12 cellular contexts compared by ENCODE assay signal in genomic region chr2:159131882-159132281, GRCh38.
A peak's percentile ranks its signal among the peaks of the same experiment; 100 is the strongest.
DNase-seq lines count a peak whose midpoint lies in the region; ATAC-seq and TF ChIP-seq lines count a peak whose summit lies in the region.
"Had no signal": no experiment of that assay in that cellular context is flagged by ENCODE, and none has a peak within 500 bp of the region (broad histone marks: within the 10 kb centered on the region; RNA-seq: fewer than 3 reads in every experiment).

No MANE protein-coding gene starts in this region.

- TF ChIP-seq CTCF in Calu3 (IDR thresholded peaks at IDR 0.05; ENCODE audit: unreplicated experiment) (no peak), SK-N-SH (IDR thresholded peaks at IDR 0.05) (no peak), fibroblast of mammary gland (conservative IDR thresholded peaks at IDR 0.05; ENCODE audit: control insufficient read depth, insufficient read depth, low read depth, low read length) (no peak), gastroesophageal sphincter (IDR thresholded peaks at IDR 0.05) (no peak)

- no peaks in the 10 kb centered on the region for H4K20me1 ChIP-seq in SK-N-SH (ENCODE audit: insufficient read depth)

- no peak overlapping the region for H2BK120ac ChIP-seq in trophoblast cell (ENCODE audit: insufficient read depth, low read length, poor library complexity)

- H3K79me1 ChIP-seq in trophoblast cell (ENCODE audit: low read length) = peaks cover 11% of the 10 kb centered on the region

- H3K79me2 ChIP-seq in SK-N-SH (ENCODE audit: insufficient read depth) (peaks cover 34% of the 10 kb centered on the region), trophoblast cell (ENCODE audit: control insufficient read depth, insufficient read depth, low read length, poor library complexity) (peaks cover 3% of the 10 kb centered on the region)

- H3K27me3 ChIP-seq in SK-N-SH (ENCODE audit: insufficient read depth) (no peaks in the 10 kb centered on the region), trophoblast cell (ENCODE audit: insufficient read depth, low read length) (no peaks in the 10 kb centered on the region), gastroesophageal sphincter (no peaks in the 10 kb centered on the region)

- CTCF ChIA-PET in Calu3 (lab: Charles Lee) (no interaction called here), SK-N-SH (lab: Yijun Ruan, JAX) (no interaction called here)

- no peak overlapping the region for H3K4me3 ChIP-seq in SK-N-SH (ENCODE audit: low read depth in 2 of 2, low read length in 1 of 2)
- no peak overlapping the region for H3K4me3 ChIP-seq in fibroblast of mammary gland (ENCODE audit: control insufficient read depth, low read depth, low read length)
- H3K4me3 ChIP-seq in trophoblast cell (ENCODE audit: low read depth, low read length) = no peak overlapping the region
- H3K4me3 ChIP-seq in gastroesophageal sphincter = no peak overlapping the region

- H3K18ac ChIP-seq in trophoblast cell (ENCODE audit: low read length) = no peak overlapping the region

- peak overlapping the region; percentile 80 to 97 for H3K27ac ChIP-seq in SK-N-SH (ENCODE audit: low read depth in 2 of 2, low read length in 1 of 2)
- H3K27ac ChIP-seq in trophoblast cell (ENCODE audit: low read depth, low read length) = no peak overlapping the region
- H3K27ac ChIP-seq in gastroesophageal sphincter = peak overlapping the region in 1 of 4 donors; percentile 6
- H3K27ac ChIP-seq: KMS-11, neutrophil had no signal

- H3K4ac ChIP-seq in trophoblast cell (ENCODE audit: low read depth, low read length) = no peak overlapping the region

- 24% methylated on average over 4 of the region's 4 CpGs for WGBS in SK-N-SH (ENCODE audit: low lambda C conversion rate)
- no CpG with 5 or more reads among the region's 4 CpGs for WGBS in trophoblast cell (ENCODE audit: extremely low coverage, insufficient coverage, insufficient read length)
- WGBS in gastroesophageal sphincter (ENCODE audit: low coverage in 1 of 2), 2 donors = 25 to 30% methylated on average over 4 of the region's 4 CpGs

- H3K14ac ChIP-seq in trophoblast cell (ENCODE audit: low read length) = no peak overlapping the region

- no peaks in the 10 kb centered on the region for H3K27me3 Mint-ChIP-seq in Calu3 (ENCODE audit: unreplicated experiment)

- ATAC-seq in gastroesophageal sphincter = no peak

- no peak overlapping the region for H4K91ac ChIP-seq in trophoblast cell (ENCODE audit: low read depth, low read length)

- H2AFZ ChIP-seq in SK-N-SH (ENCODE audit: low read depth) (no peak overlapping the region), trophoblast cell (ENCODE audit: insufficient read depth, low read length, poor library complexity) (no peak overlapping the region)

- H3K36me3 ChIP-seq in SK-N-SH (replicated peaks in 1 of 2; ENCODE audit: control insufficient read depth in 1 of 2, insufficient read depth in 2 of 2, low read length in 1 of 2) (no peaks in the 10 kb centered on the region), trophoblast cell (ENCODE audit: control insufficient read depth in 1 of 2, insufficient read depth in 2 of 2, low read length in 2 of 2) (peaks cover 0 to 3% of the 10 kb centered on the region in 2 experiments), gastroesophageal sphincter (no peaks in the 10 kb centered on the region)
- H3K36me3 ChIP-seq: neutrophil had no signal

- no peaks in the 10 kb centered on the region for H3K9me3 Mint-ChIP-seq in Calu3 (ENCODE audit: low read depth, unreplicated experiment)
- H3K9me3 Mint-ChIP-seq: activated naive CD4-positive, alpha-beta T cell treated with anti-CD3 and anti-CD28 coated beads for 36 hours had no signal

- no peak for TF ChIP-seq POLR2A in gastroesophageal sphincter (IDR thresholded peaks at IDR 0.05)

- no peak overlapping the region for H2BK5ac ChIP-seq in trophoblast cell (ENCODE audit: low read depth, low read length, poor library complexity)

- no peaks in the 10 kb centered on the region for H3K36me3 Mint-ChIP-seq in Calu3 (ENCODE audit: insufficient read depth, unreplicated experiment)

- no peak overlapping the region for H3K4me3 Mint-ChIP-seq in Calu3 (ENCODE audit: low read depth, unreplicated experiment)
- H3K4me3 Mint-ChIP-seq: activated naive CD4-positive, alpha-beta T cell treated with anti-CD3 and anti-CD28 coated beads for 36 hours had no signal

- POLR2A ChIA-PET in SK-N-SH (lab: Yijun Ruan, JAX) = interaction anchor here (0.6 kb wide), 1 partner anchor 17 kb away, joined by 3 read pairs; no protein-coding TSS in a partner anchor

- no peaks in the 10 kb centered on the region for H3K9me2 ChIP-seq in SK-N-SH

- H3K4me2 ChIP-seq in SK-N-SH = peak overlapping the region; percentile 50; the same call in 1 of the 2 replicates
- H3K4me2 ChIP-seq in trophoblast cell (ENCODE audit: low read length) = no peak overlapping the region
- H3K4me2 ChIP-seq: KMS-11 had no signal

- H3K9me3 ChIP-seq in SK-N-SH = no peaks in the 10 kb centered on the region
- H3K9me3 ChIP-seq in trophoblast cell (ENCODE audit: insufficient read depth, low read depth, low read length) = no peaks in the 10 kb centered on the region
- no peaks in the 10 kb centered on the region for H3K9me3 ChIP-seq in gastroesophageal sphincter
- H3K9me3 ChIP-seq: neutrophil had no signal

- no TSS peak for BruUV-seq in Calu3 (replicated peaks; lab: Mats Ljungman, UMichigan)

- no peak overlapping the region for H2BK12ac ChIP-seq in trophoblast cell (ENCODE audit: low read length)

- DNase-seq in Calu3 (no peak), SK-N-SH (no peak), fibroblast of mammary gland (ENCODE audit: low read depth) (peak; percentile 95), trophoblast cell (peak; percentile 65 to 76), posterior vena cava (ENCODE audit: low spot score) (no peak), anterior cingulate cortex (lab: John Stamatoyannopoulos, UW) (no peak), hypothalamus (lab: John Stamatoyannopoulos, UW) (no peak)
- DNase-seq: activated naive CD4-positive, alpha-beta T cell treated with anti-CD3 and anti-CD28 coated beads for 36 hours; glutamatergic neuron had no signal

- 0 out of 4 replicates have a peak, but pooled peaks of 1 of the 2 experiments have one; percentile 9 for TF ChIP-seq EP300 in SK-N-SH (IDR thresholded peaks at IDR 0.05; ENCODE audit: borderline replicate concordance in 1 of 2, low read depth in 1 of 2, low read length in 1 of 2)
- TF ChIP-seq EP300 in gastroesophageal sphincter (IDR thresholded peaks at IDR 0.05) = no peak

- peaks cover 23% of the 10 kb centered on the region for H3F3A ChIP-seq in SK-N-SH (replicated peaks; ENCODE audit: insufficient read depth)

- no peak overlapping the region for H4K8ac ChIP-seq in trophoblast cell (ENCODE audit: low read depth, low read length)

- no peak overlapping the region for H4K12ac ChIP-seq in trophoblast cell (ENCODE audit: low read depth, low read length)

- peaks cover 35 to 62% of the 10 kb centered on the region in 2 experiments for H3K4me1 ChIP-seq in SK-N-SH (ENCODE audit: control insufficient read depth in 1 of 2, insufficient read depth in 2 of 2, low read depth in 1 of 2, low read length in 1 of 2)
- H3K4me1 ChIP-seq in trophoblast cell (ENCODE audit: control insufficient read depth in 1 of 2, insufficient read depth in 2 of 2, low read length in 2 of 2) = peaks cover 11 to 21% of the 10 kb centered on the region in 2 experiments
- peaks cover 8 to 73% (median 23%) of the 10 kb centered on the region in 3 donors for H3K4me1 ChIP-seq in gastroesophageal sphincter

- no peak overlapping the region for H2AK5ac ChIP-seq in trophoblast cell (ENCODE audit: low read length)

- no peak overlapping the region for H3K23ac ChIP-seq in trophoblast cell (ENCODE audit: low read length)

- H3K4me1 Mint-ChIP-seq in Calu3 (ENCODE audit: low read depth, unreplicated experiment) = peaks cover 27% of the 10 kb centered on the region

- intact Hi-C loops in Calu3 (cut with micrococcal nuclease; ENCODE audit: unreplicated experiment) = no loop called here
- intact Hi-C loops in posterior vena cava (cut with DNase I) = no loop called here

- H3K9ac ChIP-seq in SK-N-SH (peak overlapping the region; percentile 45; the same call in 1 of the 2 replicates), trophoblast cell (ENCODE audit: low read length) (no peak overlapping the region)
- H3K9ac ChIP-seq: KMS-11 had no signal

- peak overlapping the region; percentile 69 for H3K27ac Mint-ChIP-seq in Calu3 (ENCODE audit: unreplicated experiment)
- H3K27ac Mint-ChIP-seq: activated naive CD4-positive, alpha-beta T cell treated with anti-CD3 and anti-CD28 coated beads for 36 hours had no signal

- no peak for TF ChIP-seq RAD21 in SK-N-SH (IDR thresholded peaks at IDR 0.05; ENCODE audit: low read length)

TF ChIP-seq in SK-N-SH, 30 proteins besides CTCF, POLR2A, EP300 and RAD21 (continues in another document):
- TF ChIP-seq TAF1 (IDR thresholded peaks at IDR 0.05; ENCODE audit: borderline replicate concordance, low read depth, low read length) = no peak
- no peak for TF ChIP-seq FOXM1 (IDR thresholded peaks at IDR 0.05; ENCODE audit: low read depth)
- TF ChIP-seq ELF1 (IDR thresholded peaks at IDR 0.05) = no peak
- TF ChIP-seq TCF12 (IDR thresholded peaks at IDR 0.05) = peak; percentile 49; the same call in 1 of the 2 replicates
- TF ChIP-seq FOSL2 (IDR thresholded peaks at IDR 0.05; ENCODE audit: borderline replicate concordance, low read depth) = peak; percentile 73; the same call in 1 of the 2 replicates
- TF ChIP-seq, protein P1, sequence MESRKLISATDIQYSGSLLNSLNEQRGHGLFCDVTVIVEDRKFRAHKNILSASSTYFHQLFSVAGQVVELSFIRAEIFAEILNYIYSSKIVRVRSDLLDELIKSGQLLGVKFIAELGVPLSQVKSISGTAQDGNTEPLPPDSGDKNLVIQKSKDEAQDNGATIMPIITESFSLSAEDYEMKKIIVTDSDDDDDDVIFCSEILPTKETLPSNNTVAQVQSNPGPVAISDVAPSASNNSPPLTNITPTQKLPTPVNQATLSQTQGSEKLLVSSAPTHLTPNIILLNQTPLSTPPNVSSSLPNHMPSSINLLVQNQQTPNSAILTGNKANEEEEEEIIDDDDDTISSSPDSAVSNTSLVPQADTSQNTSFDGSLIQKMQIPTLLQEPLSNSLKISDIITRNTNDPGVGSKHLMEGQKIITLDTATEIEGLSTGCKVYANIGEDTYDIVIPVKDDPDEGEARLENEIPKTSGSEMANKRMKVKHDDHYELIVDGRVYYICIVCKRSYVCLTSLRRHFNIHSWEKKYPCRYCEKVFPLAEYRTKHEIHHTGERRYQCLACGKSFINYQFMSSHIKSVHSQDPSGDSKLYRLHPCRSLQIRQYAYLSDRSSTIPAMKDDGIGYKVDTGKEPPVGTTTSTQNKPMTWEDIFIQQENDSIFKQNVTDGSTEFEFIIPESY (IDR thresholded peaks at IDR 0.05; ENCODE audit: borderline replicate concordance, low read depth) = no peak
- TF ChIP-seq, protein P2, sequence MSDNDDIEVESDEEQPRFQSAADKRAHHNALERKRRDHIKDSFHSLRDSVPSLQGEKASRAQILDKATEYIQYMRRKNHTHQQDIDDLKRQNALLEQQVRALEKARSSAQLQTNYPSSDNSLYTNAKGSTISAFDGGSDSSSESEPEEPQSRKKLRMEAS (IDR thresholded peaks at IDR 0.05; ENCODE audit: low read depth) = peak; percentile 31; the same call in 1 of the 2 replicates
- peak; percentile 55 for TF ChIP-seq JUND (IDR thresholded peaks at IDR 0.05)
- TF ChIP-seq EZH2phosphoT487 (IDR thresholded peaks at IDR 0.05; ENCODE audit: borderline replicate concordance, low read depth) = no peak
- TF ChIP-seq GATA2 (CRISPR knock-in tag; IDR thresholded peaks at IDR 0.05) = no peak

Comparison
In these comparisons a context has a peak if more than half of its experiments do, and no peak if none do; other contexts are left out.
1. DNase-seq: peak in fibroblast of mammary gland (single experiment) and trophoblast cell (2 of 2); none in Calu3 (single experiment), SK-N-SH (single experiment), posterior vena cava (single experiment), anterior cingulate cortex (0 of 58) and hypothalamus (0 of 51).